28 cellular contexts compared by ENCODE assay signal in the genomic region with DNA sequence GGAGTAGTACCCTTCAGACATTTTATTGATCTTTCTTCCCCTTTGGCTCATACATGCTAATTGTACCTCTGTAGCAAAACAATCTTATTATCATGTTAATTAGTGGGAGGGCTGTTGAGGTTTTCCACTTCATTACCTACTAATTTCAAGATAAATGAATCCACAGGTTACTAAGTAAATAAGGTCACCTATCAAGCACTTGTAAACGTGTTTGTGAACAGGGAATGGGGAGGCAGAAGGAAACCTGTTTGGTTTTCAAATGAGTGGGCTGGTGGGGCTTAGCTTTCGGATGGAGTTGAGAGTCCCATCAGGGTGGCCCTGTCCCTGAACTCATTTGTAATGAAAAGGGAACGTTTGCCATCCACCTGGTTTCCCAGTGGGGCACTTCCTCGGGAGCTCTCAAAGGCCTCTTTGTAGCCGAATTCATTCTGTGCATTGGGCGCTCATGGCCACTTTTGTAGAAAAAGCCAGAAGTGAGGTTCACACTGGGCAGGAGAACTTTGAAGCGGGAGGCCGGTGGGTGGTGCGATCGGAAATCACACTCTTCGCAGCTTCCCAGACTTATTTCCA.
DNase-seq lines count a peak whose midpoint lies in the region; ATAC-seq lines count a peak whose summit lies in the region.
"Had no signal": no experiment of that assay in that cellular context is flagged by ENCODE, and none has a peak within 500 bp of the region (broad histone marks: within the 10 kb centered on the region; RNA-seq: fewer than 3 reads in every experiment).

No MANE protein-coding gene starts in this region.

- no peak overlapping the region for H3K4me3 ChIP-seq in NT2/D1 (ENCODE audit: insufficient read length, low read depth)
- H3K4me3 ChIP-seq: coronary artery, HAP-1, heart right ventricle, thoracic aorta, vagina had no signal

- no peaks in the 10 kb centered on the region for H3K4me1 ChIP-seq in NT2/D1 (ENCODE audit: insufficient read depth, insufficient read length)
- H3K4me1 ChIP-seq: heart right ventricle, vagina had no signal

- peaks cover 55% of the 10 kb centered on the region for H3K27me3 ChIP-seq in NT2/D1 (ENCODE audit: insufficient read depth, insufficient read length)
- H3K27me3 ChIP-seq: vagina had no signal

- DNase-seq in COR-L47 (lab: John Stamatoyannopoulos, UW), result peak; percentile 7
- peak; percentile 38 for DNase-seq in NCI-H1105 treated with DMSO at 0.1 percent for 48 hours (lab: John Stamatoyannopoulos, UW)
- peak; percentile 68 for DNase-seq in NT2/D1 (ENCODE audit: low read depth, low spot score)
- peak; percentile 47 for DNase-seq in iPS-NIHi11 (ENCODE audit: low spot score)
- no peak for DNase-seq in activated CD4-positive, alpha-beta T cell treated with anti-CD3 and anti-CD28 coated beads, Interleukin-2, amount 50 U/mL, for 48 hours
- no peak for DNase-seq in activated effector memory CD4-positive, alpha-beta T cell treated with Interleukin-2 at 50 U/mL for 16 hours
- no peak for DNase-seq in foreskin melanocyte
- DNase-seq: activated naive CD8-positive, alpha-beta T cell treated with anti-CD3 and anti-CD28 coated beads for 36 hours; activated T-cell treated with anti-CD3 and anti-CD28 coated beads for 4 hours; aorta; CD4-positive, alpha-beta memory T cell; DMS 273 treated with DMSO at 0.1 percent for 48 hours; effector memory CD8-positive, alpha-beta T cell; heart right ventricle; KG1; kidney; midbrain; MM.1S; naive thymus-derived CD4-positive, alpha-beta T cell; NCI-H1436 treated with DMSO at 0.1 percent for 48 hours; NCI-H2171 treated with DMSO at 0.1 percent for 48 hours; NCI-H526 treated with DMSO at 0.1 percent for 48 hours; T-helper 17 cell had no signal

- H3K9me3 ChIP-seq in NT2/D1 (ENCODE audit: insufficient read depth, low read length), result no peaks in the 10 kb centered on the region
- H3K9me3 ChIP-seq: HAP-1, heart right ventricle, thoracic aorta, vagina had no signal

- no peaks in the 10 kb centered on the region for H3K36me3 ChIP-seq in NT2/D1 (ENCODE audit: insufficient read depth, insufficient read length, low read length)
- H3K36me3 ChIP-seq: HAP-1, heart right ventricle, thoracic aorta, vagina had no signal

- no peak for ATAC-seq in HG02938 (IDR thresholded peaks at IDR 0.05; ENCODE audit: unreplicated experiment)
- ATAC-seq: effector memory CD8-positive, alpha-beta T cell; heart right ventricle; naive thymus-derived CD4-positive, alpha-beta T cell; T-helper 17 cell had no signal

- no peak overlapping the region for H3K9ac ChIP-seq in NT2/D1 (ENCODE audit: insufficient read length, low read depth)

Comparison
In these comparisons a context has a peak if more than half of its experiments do, and no peak if none do; other contexts are left out.
1. DNase-seq: peak in COR-L47 (single experiment), NCI-H1105 treated with DMSO at 0.1 percent for 48 hours (single experiment), NT2/D1 (single experiment) and iPS-NIHi11 (single experiment); none in activated CD4-positive, alpha-beta T cell treated with anti-CD3 and anti-CD28 coated beads, Interleukin-2, amount 50 U/mL, for 48 hours (0 of 2), activated effector memory CD4-positive, alpha-beta T cell treated with Interleukin-2 at 50 U/mL for 16 hours (single experiment) and foreskin melanocyte (single experiment).